ENCODE assay signal across 15 cellular contexts in genomic region chr11:114181752-114182151, GRCh38.
DNase-seq lines count a peak whose midpoint lies in the region; ATAC-seq and TF ChIP-seq lines count a peak whose summit lies in the region.
"Had no signal": no experiment of that assay in that cellular context is flagged by ENCODE, and none has a peak within 500 bp of the region (broad histone marks: within the 10 kb centered on the region; RNA-seq: fewer than 3 reads in every experiment).

No MANE protein-coding gene starts in this region.

- 82 to 87% (median 86%) methylated on average over 8 of the region's 8 CpGs for WGBS in adrenal gland, 4 donors
- 83 to 86% methylated on average over 8 of the region's 8 CpGs for WGBS in testis, 2 donors

- H3K27me3 ChIP-seq in adrenal gland (no peaks in the 10 kb centered on the region), testis (no peaks in the 10 kb centered on the region)
- H3K27me3 ChIP-seq: colonic mucosa had no signal

- DNase-seq in activated CD4-positive, alpha-beta T cell treated with anti-CD3 and anti-CD28 coated beads, Interleukin-2, amount 10 ng/mL, durations not matched to agents 7 days and 5 days, result no peak
- no peak for DNase-seq in activated CD4-positive, alpha-beta T cell treated with anti-CD3 and anti-CD28 coated beads, Interleukin-2, amount 10 ng/mL, durations not matched to agents 24 days and 14 days
- DNase-seq in adrenal gland (peak in 1 of 7 donors; percentile 62), natural killer cell (no peak), testis (no peak), inferior parietal cortex (ENCODE audit: extremely low spot score) (no peak), nucleus accumbens (lab: John Stamatoyannopoulos, UW) (no peak)
- DNase-seq: activated naive CD8-positive, alpha-beta T cell treated with anti-CD3 and anti-CD28 coated beads, Interleukin-2, amount 50 U/mL, for 24 hours; colonic mucosa; NCI-H1417 treated with DMSO at 0.1 percent for 48 hours; occipital lobe; WERI-Rb-1 had no signal

- no peaks in the 10 kb centered on the region for H3K27me3 Mint-ChIP-seq in activated CD4-positive, alpha-beta T cell treated with anti-CD3 and anti-CD28 coated beads, Interleukin-2, amount 10 ng/mL, durations not matched to agents 7 days and 5 days
- H3K27me3 Mint-ChIP-seq in activated CD4-positive, alpha-beta T cell treated with anti-CD3 and anti-CD28 coated beads, Interleukin-2, amount 10 ng/mL, durations not matched to agents 24 days and 14 days, result no peaks in the 10 kb centered on the region
- no peaks in the 10 kb centered on the region for H3K27me3 Mint-ChIP-seq in natural killer cell (ENCODE audit: low read depth in 2 of 2)
- H3K27me3 Mint-ChIP-seq: activated naive CD8-positive, alpha-beta T cell treated with anti-CD3 and anti-CD28 coated beads, Interleukin-2, amount 50 U/mL, for 24 hours had no signal

- TF ChIP-seq POLR2A in adrenal gland (IDR thresholded peaks at IDR 0.05) (no peak), testis (IDR thresholded peaks at IDR 0.05) (no peak)

- H3K4me3 Mint-ChIP-seq in activated CD4-positive, alpha-beta T cell treated with anti-CD3 and anti-CD28 coated beads, Interleukin-2, amount 10 ng/mL, durations not matched to agents 7 days and 5 days, result no peak overlapping the region
- no peak overlapping the region for H3K4me3 Mint-ChIP-seq in activated CD4-positive, alpha-beta T cell treated with anti-CD3 and anti-CD28 coated beads, Interleukin-2, amount 10 ng/mL, durations not matched to agents 24 days and 14 days
- peak overlapping the region; percentile 35 for H3K4me3 Mint-ChIP-seq in natural killer cell
- H3K4me3 Mint-ChIP-seq: activated naive CD8-positive, alpha-beta T cell treated with anti-CD3 and anti-CD28 coated beads, Interleukin-2, amount 50 U/mL, for 24 hours had no signal

- H3K4me1 ChIP-seq in adrenal gland (replicated peaks in 1 of 2), result peaks cover 47 to 73% of the 10 kb centered on the region in 2 donors
- peaks cover 49% of the 10 kb centered on the region for H3K4me1 ChIP-seq in testis

- peak overlapping the region; percentile 99 for H3K27ac Mint-ChIP-seq in activated CD4-positive, alpha-beta T cell treated with anti-CD3 and anti-CD28 coated beads, Interleukin-2, amount 10 ng/mL, durations not matched to agents 7 days and 5 days
- H3K27ac Mint-ChIP-seq in activated CD4-positive, alpha-beta T cell treated with anti-CD3 and anti-CD28 coated beads, Interleukin-2, amount 10 ng/mL, durations not matched to agents 24 days and 14 days, result no peak overlapping the region
- H3K27ac Mint-ChIP-seq in natural killer cell, result peak overlapping the region; percentile 85 to 87

- H3K36me3 Mint-ChIP-seq in activated CD4-positive, alpha-beta T cell treated with anti-CD3 and anti-CD28 coated beads, Interleukin-2, amount 10 ng/mL, durations not matched to agents 7 days and 5 days (ENCODE audit: low read depth), result peaks cover 32% of the 10 kb centered on the region
- no peaks in the 10 kb centered on the region for H3K36me3 Mint-ChIP-seq in activated CD4-positive, alpha-beta T cell treated with anti-CD3 and anti-CD28 coated beads, Interleukin-2, amount 10 ng/mL, durations not matched to agents 24 days and 14 days (ENCODE audit: low read depth)
- H3K36me3 Mint-ChIP-seq in natural killer cell, result no peaks in the 10 kb centered on the region

- peaks cover 6% of the 10 kb centered on the region for H3K9me3 Mint-ChIP-seq in activated CD4-positive, alpha-beta T cell treated with anti-CD3 and anti-CD28 coated beads, Interleukin-2, amount 10 ng/mL, durations not matched to agents 7 days and 5 days
- no peaks in the 10 kb centered on the region for H3K9me3 Mint-ChIP-seq in activated CD4-positive, alpha-beta T cell treated with anti-CD3 and anti-CD28 coated beads, Interleukin-2, amount 10 ng/mL, durations not matched to agents 24 days and 14 days
- no peaks in the 10 kb centered on the region for H3K9me3 Mint-ChIP-seq in natural killer cell
- H3K9me3 Mint-ChIP-seq: activated naive CD8-positive, alpha-beta T cell treated with anti-CD3 and anti-CD28 coated beads, Interleukin-2, amount 50 U/mL, for 24 hours had no signal

- TF ChIP-seq CTCF in adrenal gland (IDR thresholded peaks at IDR 0.05) (no peak), natural killer cell (IDR thresholded peaks at IDR 0.05) (no peak), testis (IDR thresholded peaks at IDR 0.05) (no peak)

- peaks cover 0 to 4% of the 10 kb centered on the region in 2 donors for H3K36me3 ChIP-seq in adrenal gland (replicated peaks in 1 of 2)
- no peaks in the 10 kb centered on the region for H3K36me3 ChIP-seq in testis (ENCODE audit: low read depth, missing control alignments)
- H3K36me3 ChIP-seq: colonic mucosa, WERI-Rb-1 had no signal

- peaks cover 90% of the 10 kb centered on the region for H3K4me1 Mint-ChIP-seq in activated CD4-positive, alpha-beta T cell treated with anti-CD3 and anti-CD28 coated beads, Interleukin-2, amount 10 ng/mL, durations not matched to agents 7 days and 5 days
- peaks cover 66% of the 10 kb centered on the region for H3K4me1 Mint-ChIP-seq in activated CD4-positive, alpha-beta T cell treated with anti-CD3 and anti-CD28 coated beads, Interleukin-2, amount 10 ng/mL, durations not matched to agents 24 days and 14 days
- H3K4me1 Mint-ChIP-seq in natural killer cell, result peaks cover 93 to 96% of the 10 kb centered on the region in 2 donors

- no peak for ATAC-seq in natural killer cell
- ATAC-seq in GM18907 (IDR thresholded peaks at IDR 0.05; ENCODE audit: unreplicated experiment), result no peak
- ATAC-seq: activated naive CD8-positive, alpha-beta T cell treated with anti-CD3 and anti-CD28 coated beads, Interleukin-2, amount 50 U/mL, for 24 hours; esophagus mucosa; GM12878 had no signal

- H3K9me3 ChIP-seq in adrenal gland (replicated peaks in 1 of 3), result no peaks in the 10 kb centered on the region
- H3K9me3 ChIP-seq in testis, result no peaks in the 10 kb centered on the region
- H3K9me3 ChIP-seq: colonic mucosa had no signal

- CTCF ChIA-PET in activated CD4-positive, alpha-beta T cell treated with anti-CD3 and anti-CD28 coated beads, Interleukin-2, amount 10 ng/mL, durations not matched to agents 7 days and 5 days (lab: Charles Lee), result interaction anchor here (1.5 to 3.9 kb wide), 7 partner anchors 10 to 25 kb away, joined by 3 to 15 read pairs (median 7); no protein-coding TSS in a partner anchor

- intact Hi-C loops in activated CD4-positive, alpha-beta T cell treated with anti-CD3 and anti-CD28 coated beads, Interleukin-2, amount 10 ng/mL, durations not matched to agents 24 days and 14 days (cut with micrococcal nuclease), result loop anchor here (2.0 kb wide), 1 partner anchor 21 kb away; no protein-coding TSS in a partner anchor
- intact Hi-C loops in adrenal gland (cut with DNase I) (loop anchor here in 1 of 2 donors (5.0 kb wide), 2 partner anchors 81 to 119 kb away; no protein-coding TSS in a partner anchor), natural killer cell (cut with micrococcal nuclease) (loop anchor here (2.0 to 5.0 kb wide), 2 partner anchors 34 to 105 kb away; no protein-coding TSS in a partner anchor), testis (cut with DNase I; ENCODE audit: low total_unique reads) (no loop called here)

- H3K27ac ChIP-seq in adrenal gland (peak overlapping the region in 4 of 5 donors; percentile 92 to 98 (median 96)), testis (peak overlapping the region; percentile 95 to 98)
- H3K27ac ChIP-seq: colonic mucosa, WERI-Rb-1 had no signal

- no peak overlapping the region for H3K4me3 ChIP-seq in adrenal gland
- no peak overlapping the region for H3K4me3 ChIP-seq in testis
- H3K4me3 ChIP-seq: colonic mucosa, GM12878 had no signal

- POLR2A ChIA-PET in activated CD4-positive, alpha-beta T cell treated with anti-CD3 and anti-CD28 coated beads, Interleukin-2, amount 10 ng/mL, durations not matched to agents 7 days and 5 days (lab: Charles Lee), result no interaction called here
